1 cellular context compared by ENCODE assay signal in the genomic region with DNA sequence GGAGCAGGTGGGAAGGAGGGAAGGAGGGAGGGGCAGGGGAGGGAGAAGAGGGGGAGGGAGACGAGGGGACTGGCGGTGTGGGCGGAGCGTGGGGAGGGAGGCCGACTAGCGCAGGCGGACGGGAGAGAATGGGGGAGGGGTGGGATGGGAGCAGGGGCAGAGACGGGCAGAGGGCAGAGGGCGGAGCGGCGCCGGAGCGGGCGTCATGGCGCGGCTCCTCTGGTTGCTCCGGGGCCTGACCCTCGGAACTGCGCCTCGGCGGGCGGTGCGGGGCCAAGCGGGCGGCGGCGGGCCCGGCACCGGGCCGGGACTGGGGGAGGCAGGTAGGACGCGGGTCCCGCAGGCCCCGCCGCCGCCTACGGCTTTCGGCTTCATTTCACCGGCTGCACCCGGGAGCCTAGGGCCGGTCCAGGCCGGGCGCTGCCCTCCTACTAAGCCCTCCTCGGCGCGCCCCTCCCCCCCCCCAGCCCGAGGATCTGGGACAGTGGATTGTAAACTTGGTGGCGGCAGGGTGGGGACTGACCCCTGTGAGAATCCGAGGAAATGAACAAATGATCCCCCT.
TF ChIP-seq lines count a peak whose summit lies in the region.

TSS of gene MSRB2 (plus strand) at position 176 of the 562 bp plus-strand sequence. CDS start at position 206, 30 bp downstream.

TF ChIP-seq in K562, 482 proteins besides CTCF, POLR2A, EP300 and RAD21 (continued from another document and continues in another):
- TF ChIP-seq TEAD2 (tag; IDR thresholded peaks at IDR 0.05): no peak
- peak; percentile 97 for TF ChIP-seq PCBP1 (IDR thresholded peaks at IDR 0.05; ENCODE audit: low read depth, low read length, poor library complexity, severe bottlenecking)
- no peak for TF ChIP-seq CBFA2T2 (conservative IDR thresholded peaks at IDR 0.05)
- TF ChIP-seq TAF15 (IDR thresholded peaks at IDR 0.05; ENCODE audit: low read depth, low read length): no peak
- TF ChIP-seq SAP30 (IDR thresholded peaks at IDR 0.05; ENCODE audit: borderline replicate concordance, insufficient read depth, low read depth, low read length, poor library complexity, severe bottlenecking): no peak
- 0 out of 2 replicates have a peak, but pooled peaks have one; percentile 33 for TF ChIP-seq GABPB1 (CRISPR knock-in tag; IDR thresholded peaks at IDR 0.05)
- TF ChIP-seq POLR3A (IDR thresholded peaks at IDR 0.05; ENCODE audit: borderline replicate concordance, extremely low read depth, insufficient read depth, insufficient read length): no peak
- TF ChIP-seq NR1H2 (CRISPR knock-in tag; IDR thresholded peaks at IDR 0.05): no peak
- no peak for TF ChIP-seq TAF9B (IDR thresholded peaks at IDR 0.05; ENCODE audit: partially characterized antibody)
- TF ChIP-seq, protein P1, sequence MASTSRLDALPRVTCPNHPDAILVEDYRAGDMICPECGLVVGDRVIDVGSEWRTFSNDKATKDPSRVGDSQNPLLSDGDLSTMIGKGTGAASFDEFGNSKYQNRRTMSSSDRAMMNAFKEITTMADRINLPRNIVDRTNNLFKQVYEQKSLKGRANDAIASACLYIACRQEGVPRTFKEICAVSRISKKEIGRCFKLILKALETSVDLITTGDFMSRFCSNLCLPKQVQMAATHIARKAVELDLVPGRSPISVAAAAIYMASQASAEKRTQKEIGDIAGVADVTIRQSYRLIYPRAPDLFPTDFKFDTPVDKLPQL (IDR thresholded peaks at IDR 0.05; ENCODE audit: extremely low read depth, insufficient read length): no peak
- TF ChIP-seq GATA2 (CRISPR knock-in tag; IDR thresholded peaks at IDR 0.05): no peak
- TF ChIP-seq ZNF384 (IDR thresholded peaks at IDR 0.05; ENCODE audit: low read depth, low read length): no peak
- no peak for TF ChIP-seq CBX3 (IDR thresholded peaks at IDR 0.05; ENCODE audit: borderline replicate concordance in 1 of 2, low read length in 2 of 2)
- no peak for TF ChIP-seq FOXP1 (CRISPR knock-in tag; IDR thresholded peaks at IDR 0.05)
- TF ChIP-seq, protein P2, sequence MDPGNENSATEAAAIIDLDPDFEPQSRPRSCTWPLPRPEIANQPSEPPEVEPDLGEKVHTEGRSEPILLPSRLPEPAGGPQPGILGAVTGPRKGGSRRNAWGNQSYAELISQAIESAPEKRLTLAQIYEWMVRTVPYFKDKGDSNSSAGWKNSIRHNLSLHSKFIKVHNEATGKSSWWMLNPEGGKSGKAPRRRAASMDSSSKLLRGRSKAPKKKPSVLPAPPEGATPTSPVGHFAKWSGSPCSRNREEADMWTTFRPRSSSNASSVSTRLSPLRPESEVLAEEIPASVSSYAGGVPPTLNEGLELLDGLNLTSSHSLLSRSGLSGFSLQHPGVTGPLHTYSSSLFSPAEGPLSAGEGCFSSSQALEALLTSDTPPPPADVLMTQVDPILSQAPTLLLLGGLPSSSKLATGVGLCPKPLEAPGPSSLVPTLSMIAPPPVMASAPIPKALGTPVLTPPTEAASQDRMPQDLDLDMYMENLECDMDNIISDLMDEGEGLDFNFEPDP (CRISPR knock-in tag; IDR thresholded peaks at IDR 0.05): no peak
- TF ChIP-seq, protein P3, sequence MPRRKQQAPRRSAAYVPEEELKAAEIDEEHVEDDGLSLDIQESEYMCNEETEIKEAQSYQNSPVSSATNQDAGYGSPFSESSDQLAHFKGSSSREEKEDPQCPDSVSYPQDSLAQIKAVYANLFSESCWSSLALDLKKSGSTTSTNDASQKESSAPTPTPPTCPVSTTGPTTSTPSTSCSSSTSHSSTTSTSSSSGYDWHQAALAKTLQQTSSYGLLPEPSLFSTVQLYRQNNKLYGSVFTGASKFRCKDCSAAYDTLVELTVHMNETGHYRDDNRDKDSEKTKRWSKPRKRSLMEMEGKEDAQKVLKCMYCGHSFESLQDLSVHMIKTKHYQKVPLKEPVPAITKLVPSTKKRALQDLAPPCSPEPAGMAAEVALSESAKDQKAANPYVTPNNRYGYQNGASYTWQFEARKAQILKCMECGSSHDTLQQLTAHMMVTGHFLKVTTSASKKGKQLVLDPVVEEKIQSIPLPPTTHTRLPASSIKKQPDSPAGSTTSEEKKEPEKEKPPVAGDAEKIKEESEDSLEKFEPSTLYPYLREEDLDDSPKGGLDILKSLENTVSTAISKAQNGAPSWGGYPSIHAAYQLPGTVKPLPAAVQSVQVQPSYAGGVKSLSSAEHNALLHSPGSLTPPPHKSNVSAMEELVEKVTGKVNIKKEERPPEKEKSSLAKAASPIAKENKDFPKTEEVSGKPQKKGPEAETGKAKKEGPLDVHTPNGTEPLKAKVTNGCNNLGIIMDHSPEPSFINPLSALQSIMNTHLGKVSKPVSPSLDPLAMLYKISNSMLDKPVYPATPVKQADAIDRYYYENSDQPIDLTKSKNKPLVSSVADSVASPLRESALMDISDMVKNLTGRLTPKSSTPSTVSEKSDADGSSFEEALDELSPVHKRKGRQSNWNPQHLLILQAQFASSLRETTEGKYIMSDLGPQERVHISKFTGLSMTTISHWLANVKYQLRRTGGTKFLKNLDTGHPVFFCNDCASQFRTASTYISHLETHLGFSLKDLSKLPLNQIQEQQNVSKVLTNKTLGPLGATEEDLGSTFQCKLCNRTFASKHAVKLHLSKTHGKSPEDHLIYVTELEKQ (CRISPR knock-in tag; IDR thresholded peaks at IDR 0.05): no peak
- TF ChIP-seq, protein P4, sequence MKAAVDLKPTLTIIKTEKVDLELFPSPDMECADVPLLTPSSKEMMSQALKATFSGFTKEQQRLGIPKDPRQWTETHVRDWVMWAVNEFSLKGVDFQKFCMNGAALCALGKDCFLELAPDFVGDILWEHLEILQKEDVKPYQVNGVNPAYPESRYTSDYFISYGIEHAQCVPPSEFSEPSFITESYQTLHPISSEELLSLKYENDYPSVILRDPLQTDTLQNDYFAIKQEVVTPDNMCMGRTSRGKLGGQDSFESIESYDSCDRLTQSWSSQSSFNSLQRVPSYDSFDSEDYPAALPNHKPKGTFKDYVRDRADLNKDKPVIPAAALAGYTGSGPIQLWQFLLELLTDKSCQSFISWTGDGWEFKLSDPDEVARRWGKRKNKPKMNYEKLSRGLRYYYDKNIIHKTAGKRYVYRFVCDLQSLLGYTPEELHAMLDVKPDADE (conservative IDR thresholded peaks at IDR 0.05; ENCODE audit: control insufficient read depth, low read depth, low read length): no peak; the same call in 1 of the 2 replicates
- no peak for TF ChIP-seq CEBPB (tag; IDR thresholded peaks at IDR 0.05)
- no peak for TF ChIP-seq ILK (tag; IDR thresholded peaks at IDR 0.05; ENCODE audit: borderline replicate concordance, low read depth)
- TF ChIP-seq STAT5A (IDR thresholded peaks at IDR 0.05; ENCODE audit: borderline replicate concordance, low read length): no peak
- no peak for TF ChIP-seq ESRRA (IDR thresholded peaks at IDR 0.05; ENCODE audit: borderline replicate concordance, low read depth)
- TF ChIP-seq ZNF551 (CRISPR knock-in tag; IDR thresholded peaks at IDR 0.05): no peak
- TF ChIP-seq MTA3 (IDR thresholded peaks at IDR 0.05; ENCODE audit: borderline replicate concordance): no peak
- TF ChIP-seq NR0B1 (IDR thresholded peaks at IDR 0.05; ENCODE audit: partially characterized antibody): no peak
- no peak for TF ChIP-seq ZFP36 (IDR thresholded peaks at IDR 0.05; ENCODE audit: low read depth, low read length, partially characterized antibody)
- TF ChIP-seq ZNF584 (CRISPR knock-in tag; IDR thresholded peaks at IDR 0.05; ENCODE audit: low read depth): no peak
- TF ChIP-seq CHCHD3 (CRISPR knock-in tag; IDR thresholded peaks at IDR 0.05): peak; percentile 34; the same call in 1 of the 2 replicates
- no peak for TF ChIP-seq NR2C2 (CRISPR knock-in tag; IDR thresholded peaks at IDR 0.05)
- peak; percentile 89 for TF ChIP-seq NR2C2 (tag; IDR thresholded peaks at IDR 0.05)
- 0 out of 2 replicates have a peak, but pooled peaks have one; percentile 1 for TF ChIP-seq MTA2 (IDR thresholded peaks at IDR 0.05; ENCODE audit: low read depth)
- TF ChIP-seq BACH1 (tag; IDR thresholded peaks at IDR 0.05): no peak
- TF ChIP-seq NFXL1 (CRISPR knock-in tag; IDR thresholded peaks at IDR 0.05): no peak
- TF ChIP-seq HNRNPL (IDR thresholded peaks at IDR 0.05; ENCODE audit: low read depth, low read length): peak; percentile 93
- TF ChIP-seq TCF3 (CRISPR knock-in tag; IDR thresholded peaks at IDR 0.05): no peak
- TF ChIP-seq, protein P5, sequence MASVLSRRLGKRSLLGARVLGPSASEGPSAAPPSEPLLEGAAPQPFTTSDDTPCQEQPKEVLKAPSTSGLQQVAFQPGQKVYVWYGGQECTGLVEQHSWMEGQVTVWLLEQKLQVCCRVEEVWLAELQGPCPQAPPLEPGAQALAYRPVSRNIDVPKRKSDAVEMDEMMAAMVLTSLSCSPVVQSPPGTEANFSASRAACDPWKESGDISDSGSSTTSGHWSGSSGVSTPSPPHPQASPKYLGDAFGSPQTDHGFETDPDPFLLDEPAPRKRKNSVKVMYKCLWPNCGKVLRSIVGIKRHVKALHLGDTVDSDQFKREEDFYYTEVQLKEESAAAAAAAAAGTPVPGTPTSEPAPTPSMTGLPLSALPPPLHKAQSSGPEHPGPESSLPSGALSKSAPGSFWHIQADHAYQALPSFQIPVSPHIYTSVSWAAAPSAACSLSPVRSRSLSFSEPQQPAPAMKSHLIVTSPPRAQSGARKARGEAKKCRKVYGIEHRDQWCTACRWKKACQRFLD (CRISPR knock-in tag; IDR thresholded peaks at IDR 0.05): peak; percentile 18; the same call in 1 of the 2 replicates
- TF ChIP-seq POLR2B (IDR thresholded peaks at IDR 0.05; ENCODE audit: low read depth, partially characterized antibody): peak; percentile 50
- no peak for TF ChIP-seq IFI16 (CRISPR knock-in tag; IDR thresholded peaks at IDR 0.05)
- TF ChIP-seq CHD1 (IDR thresholded peaks at IDR 0.05; ENCODE audit: low read length): peak; percentile 69
- TF ChIP-seq SP2 (IDR thresholded peaks at IDR 0.05; ENCODE audit: extremely low read depth, low read depth, low read length, poor library complexity, severe bottlenecking): no peak
- TF ChIP-seq ZBTB17 (CRISPR knock-in tag; IDR thresholded peaks at IDR 0.05): 0 out of 2 replicates have a peak, but pooled peaks have one; percentile 33
- TF ChIP-seq YY1 (IDR thresholded peaks at IDR 0.05; ENCODE audit: borderline replicate concordance in 1 of 3, control insufficient read depth in 1 of 3, extremely low read depth in 1 of 3, insufficient read depth in 3 of 3, insufficient read length in 1 of 3, insufficient replicate concordance in 2 of 3, low read depth in 1 of 3, low read length in 2 of 3): peak in 2 of 3 experiments; percentile 66 to 84
- no peak for TF ChIP-seq TEAD4 (IDR thresholded peaks at IDR 0.05; ENCODE audit: low read length)
- no peak for TF ChIP-seq TEAD4 (CRISPR knock-in tag; IDR thresholded peaks at IDR 0.05; ENCODE audit: borderline replicate concordance)
- TF ChIP-seq HDAC1 (IDR thresholded peaks at IDR 0.05): 0 out of 4 replicates have a peak, but pooled peaks of 1 of the 2 experiments have one; percentile 6
- TF ChIP-seq MXI1 (IDR thresholded peaks at IDR 0.05; ENCODE audit: low read depth, low read length): no peak
- TF ChIP-seq, protein P6, sequence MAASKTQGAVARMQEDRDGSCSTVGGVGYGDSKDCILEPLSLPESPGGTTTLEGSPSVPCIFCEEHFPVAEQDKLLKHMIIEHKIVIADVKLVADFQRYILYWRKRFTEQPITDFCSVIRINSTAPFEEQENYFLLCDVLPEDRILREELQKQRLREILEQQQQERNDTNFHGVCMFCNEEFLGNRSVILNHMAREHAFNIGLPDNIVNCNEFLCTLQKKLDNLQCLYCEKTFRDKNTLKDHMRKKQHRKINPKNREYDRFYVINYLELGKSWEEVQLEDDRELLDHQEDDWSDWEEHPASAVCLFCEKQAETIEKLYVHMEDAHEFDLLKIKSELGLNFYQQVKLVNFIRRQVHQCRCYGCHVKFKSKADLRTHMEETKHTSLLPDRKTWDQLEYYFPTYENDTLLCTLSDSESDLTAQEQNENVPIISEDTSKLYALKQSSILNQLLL (CRISPR knock-in tag; IDR thresholded peaks at IDR 0.05; ENCODE audit: borderline replicate concordance): no peak
- no peak for TF ChIP-seq HBP1 (CRISPR knock-in tag; IDR thresholded peaks at IDR 0.05)
- peak; percentile 54; the same call in 1 of the 2 replicates for TF ChIP-seq POLR2AphosphoS5 (IDR thresholded peaks at IDR 0.05; ENCODE audit: control insufficient read depth, insufficient read depth, low read depth, low read length)
- peak; percentile 46; the same call in 1 of the 2 replicates for TF ChIP-seq ERF (CRISPR knock-in tag; IDR thresholded peaks at IDR 0.05)
- no peak for TF ChIP-seq ZNF282 (CRISPR knock-in tag; IDR thresholded peaks at IDR 0.05)
- no peak for TF ChIP-seq CSDE1 (IDR thresholded peaks at IDR 0.05)
- no peak for TF ChIP-seq SAFB2 (IDR thresholded peaks at IDR 0.05; ENCODE audit: borderline replicate concordance, low read depth, low read length, severe bottlenecking)
- TF ChIP-seq POLR2G (IDR thresholded peaks at IDR 0.05; ENCODE audit: low read depth, low read length): peak; percentile 91
- TF ChIP-seq SIN3B (IDR thresholded peaks at IDR 0.05; ENCODE audit: low read depth): peak; percentile 47
